Comparison of ENCODE assay signal across 8 cellular contexts in genomic region chr6:16769131-16769985, GRCh38. TPM values are rescaled to one million over a fixed set of nuclear protein-coding genes. Genes with fewer than 3 reads are reported as not detected.
DNase-seq lines count a peak whose midpoint lies in the region; ATAC-seq lines count a peak whose summit lies in the region.

No MANE protein-coding gene starts in this region.

- ATAC-seq in left ventricle myocardium superior (peak; percentile 69), HG02678 (IDR thresholded peaks at IDR 0.05; ENCODE audit: unreplicated experiment) (no peak), GM18519 (IDR thresholded peaks at IDR 0.05; ENCODE audit: low FRiP score, unreplicated experiment) (no peak), GM21526 (IDR thresholded peaks at IDR 0.05; ENCODE audit: low FRiP score, unreplicated experiment) (no peak)

- intact Hi-C loops in left ventricle myocardium superior (cut with micrococcal nuclease): loop anchor here (10.0 kb wide), 1 partner anchor 435 kb away; no protein-coding TSS in a partner anchor

- DNase-seq in H4 (ENCODE audit: low spot score): peak; percentile 98
- DNase-seq in RPMI7951 (ENCODE audit: low read depth): peak; percentile 99
- DNase-seq in activated T-helper 9 cell treated with anti-CD3 and anti-CD28 coated beads, Interleukin-2, amount 50 U/mL, for 16 hours (ENCODE audit: low read depth): peak; percentile 36
- DNase-seq in left ventricle myocardium superior: no peak
- peak; percentile 37 to 43 for DNase-seq in stimulated activated CD4-positive, alpha-beta T cell treated with anti-CD3 and anti-CD28 coated beads, Interleukin-2, amount 100 ng/mL, for 48 hours

RNA-seq across cellular contexts. Expression of gene ATXN1, which starts 8.1 kb away (rescaled TPM):
- total RNA-seq in H4 (2014; rRNA removed; shearing (Covaris generic)): 14.6 and 18.9 TPM in 2 replicates
- total RNA-seq in RPMI7951 (2014; rRNA removed; shearing (Covaris generic)): 29.1 and 31.2 TPM in 2 replicates
- 45.2 TPM for total RNA-seq in left ventricle myocardium superior
